1 cellular context compared by ENCODE assay signal in the genomic region with DNA sequence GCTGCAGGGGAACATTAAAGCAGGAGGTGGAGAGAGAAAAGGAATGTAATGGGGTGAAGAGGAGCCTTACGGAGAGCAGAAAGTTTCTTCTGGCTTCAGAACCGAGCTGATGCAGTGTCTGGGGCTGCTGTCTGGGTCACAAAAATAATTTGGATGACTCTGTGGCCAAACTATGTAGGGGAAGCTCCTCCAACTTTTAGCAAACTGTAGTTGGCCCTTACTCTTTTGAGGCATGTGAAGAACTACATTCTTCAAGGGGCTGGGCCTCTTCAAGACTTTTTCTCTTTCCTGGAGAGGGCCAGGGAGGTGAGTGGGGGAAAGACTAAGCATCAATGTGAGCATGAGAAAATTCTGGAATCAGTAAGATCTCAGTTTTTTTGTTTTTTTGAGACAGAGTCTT.
TF ChIP-seq lines count a peak whose summit lies in the region.

No MANE protein-coding gene starts in this region.

TF ChIP-seq in H1, 55 proteins besides CTCF, POLR2A, EP300 and RAD21:
- TF ChIP-seq ASH2L (IDR thresholded peaks at IDR 0.05; ENCODE audit: low read length) (no peak), KDM5A (IDR thresholded peaks at IDR 0.05; ENCODE audit: low read length) (no peak), KDM1A (IDR thresholded peaks at IDR 0.05; ENCODE audit: borderline replicate concordance, low read length) (no peak), TBP (IDR thresholded peaks at IDR 0.05; ENCODE audit: low read depth, low read length) (no peak), SP1 (IDR thresholded peaks at IDR 0.05; ENCODE audit: low read depth, low read length) (no peak), HDAC6 (IDR thresholded peaks at IDR 0.05; ENCODE audit: low read depth, low read length) (no peak), HDAC2 (IDR thresholded peaks at IDR 0.05; ENCODE audit: borderline replicate concordance in 1 of 2, low read depth in 2 of 2, low read length in 2 of 2) (no peak), SUZ12 (IDR thresholded peaks at IDR 0.05; ENCODE audit: low read length) (no peak)
- TF ChIP-seq, protein P1, sequence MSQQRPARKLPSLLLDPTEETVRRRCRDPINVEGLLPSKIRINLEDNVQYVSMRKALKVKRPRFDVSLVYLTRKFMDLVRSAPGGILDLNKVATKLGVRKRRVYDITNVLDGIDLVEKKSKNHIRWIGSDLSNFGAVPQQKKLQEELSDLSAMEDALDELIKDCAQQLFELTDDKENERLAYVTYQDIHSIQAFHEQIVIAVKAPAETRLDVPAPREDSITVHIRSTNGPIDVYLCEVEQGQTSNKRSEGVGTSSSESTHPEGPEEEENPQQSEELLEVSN (IDR thresholded peaks at IDR 0.05), result no peak
- TF ChIP-seq, protein P2, sequence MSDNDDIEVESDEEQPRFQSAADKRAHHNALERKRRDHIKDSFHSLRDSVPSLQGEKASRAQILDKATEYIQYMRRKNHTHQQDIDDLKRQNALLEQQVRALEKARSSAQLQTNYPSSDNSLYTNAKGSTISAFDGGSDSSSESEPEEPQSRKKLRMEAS (IDR thresholded peaks at IDR 0.05), result no peak
- TF ChIP-seq, protein P3, sequence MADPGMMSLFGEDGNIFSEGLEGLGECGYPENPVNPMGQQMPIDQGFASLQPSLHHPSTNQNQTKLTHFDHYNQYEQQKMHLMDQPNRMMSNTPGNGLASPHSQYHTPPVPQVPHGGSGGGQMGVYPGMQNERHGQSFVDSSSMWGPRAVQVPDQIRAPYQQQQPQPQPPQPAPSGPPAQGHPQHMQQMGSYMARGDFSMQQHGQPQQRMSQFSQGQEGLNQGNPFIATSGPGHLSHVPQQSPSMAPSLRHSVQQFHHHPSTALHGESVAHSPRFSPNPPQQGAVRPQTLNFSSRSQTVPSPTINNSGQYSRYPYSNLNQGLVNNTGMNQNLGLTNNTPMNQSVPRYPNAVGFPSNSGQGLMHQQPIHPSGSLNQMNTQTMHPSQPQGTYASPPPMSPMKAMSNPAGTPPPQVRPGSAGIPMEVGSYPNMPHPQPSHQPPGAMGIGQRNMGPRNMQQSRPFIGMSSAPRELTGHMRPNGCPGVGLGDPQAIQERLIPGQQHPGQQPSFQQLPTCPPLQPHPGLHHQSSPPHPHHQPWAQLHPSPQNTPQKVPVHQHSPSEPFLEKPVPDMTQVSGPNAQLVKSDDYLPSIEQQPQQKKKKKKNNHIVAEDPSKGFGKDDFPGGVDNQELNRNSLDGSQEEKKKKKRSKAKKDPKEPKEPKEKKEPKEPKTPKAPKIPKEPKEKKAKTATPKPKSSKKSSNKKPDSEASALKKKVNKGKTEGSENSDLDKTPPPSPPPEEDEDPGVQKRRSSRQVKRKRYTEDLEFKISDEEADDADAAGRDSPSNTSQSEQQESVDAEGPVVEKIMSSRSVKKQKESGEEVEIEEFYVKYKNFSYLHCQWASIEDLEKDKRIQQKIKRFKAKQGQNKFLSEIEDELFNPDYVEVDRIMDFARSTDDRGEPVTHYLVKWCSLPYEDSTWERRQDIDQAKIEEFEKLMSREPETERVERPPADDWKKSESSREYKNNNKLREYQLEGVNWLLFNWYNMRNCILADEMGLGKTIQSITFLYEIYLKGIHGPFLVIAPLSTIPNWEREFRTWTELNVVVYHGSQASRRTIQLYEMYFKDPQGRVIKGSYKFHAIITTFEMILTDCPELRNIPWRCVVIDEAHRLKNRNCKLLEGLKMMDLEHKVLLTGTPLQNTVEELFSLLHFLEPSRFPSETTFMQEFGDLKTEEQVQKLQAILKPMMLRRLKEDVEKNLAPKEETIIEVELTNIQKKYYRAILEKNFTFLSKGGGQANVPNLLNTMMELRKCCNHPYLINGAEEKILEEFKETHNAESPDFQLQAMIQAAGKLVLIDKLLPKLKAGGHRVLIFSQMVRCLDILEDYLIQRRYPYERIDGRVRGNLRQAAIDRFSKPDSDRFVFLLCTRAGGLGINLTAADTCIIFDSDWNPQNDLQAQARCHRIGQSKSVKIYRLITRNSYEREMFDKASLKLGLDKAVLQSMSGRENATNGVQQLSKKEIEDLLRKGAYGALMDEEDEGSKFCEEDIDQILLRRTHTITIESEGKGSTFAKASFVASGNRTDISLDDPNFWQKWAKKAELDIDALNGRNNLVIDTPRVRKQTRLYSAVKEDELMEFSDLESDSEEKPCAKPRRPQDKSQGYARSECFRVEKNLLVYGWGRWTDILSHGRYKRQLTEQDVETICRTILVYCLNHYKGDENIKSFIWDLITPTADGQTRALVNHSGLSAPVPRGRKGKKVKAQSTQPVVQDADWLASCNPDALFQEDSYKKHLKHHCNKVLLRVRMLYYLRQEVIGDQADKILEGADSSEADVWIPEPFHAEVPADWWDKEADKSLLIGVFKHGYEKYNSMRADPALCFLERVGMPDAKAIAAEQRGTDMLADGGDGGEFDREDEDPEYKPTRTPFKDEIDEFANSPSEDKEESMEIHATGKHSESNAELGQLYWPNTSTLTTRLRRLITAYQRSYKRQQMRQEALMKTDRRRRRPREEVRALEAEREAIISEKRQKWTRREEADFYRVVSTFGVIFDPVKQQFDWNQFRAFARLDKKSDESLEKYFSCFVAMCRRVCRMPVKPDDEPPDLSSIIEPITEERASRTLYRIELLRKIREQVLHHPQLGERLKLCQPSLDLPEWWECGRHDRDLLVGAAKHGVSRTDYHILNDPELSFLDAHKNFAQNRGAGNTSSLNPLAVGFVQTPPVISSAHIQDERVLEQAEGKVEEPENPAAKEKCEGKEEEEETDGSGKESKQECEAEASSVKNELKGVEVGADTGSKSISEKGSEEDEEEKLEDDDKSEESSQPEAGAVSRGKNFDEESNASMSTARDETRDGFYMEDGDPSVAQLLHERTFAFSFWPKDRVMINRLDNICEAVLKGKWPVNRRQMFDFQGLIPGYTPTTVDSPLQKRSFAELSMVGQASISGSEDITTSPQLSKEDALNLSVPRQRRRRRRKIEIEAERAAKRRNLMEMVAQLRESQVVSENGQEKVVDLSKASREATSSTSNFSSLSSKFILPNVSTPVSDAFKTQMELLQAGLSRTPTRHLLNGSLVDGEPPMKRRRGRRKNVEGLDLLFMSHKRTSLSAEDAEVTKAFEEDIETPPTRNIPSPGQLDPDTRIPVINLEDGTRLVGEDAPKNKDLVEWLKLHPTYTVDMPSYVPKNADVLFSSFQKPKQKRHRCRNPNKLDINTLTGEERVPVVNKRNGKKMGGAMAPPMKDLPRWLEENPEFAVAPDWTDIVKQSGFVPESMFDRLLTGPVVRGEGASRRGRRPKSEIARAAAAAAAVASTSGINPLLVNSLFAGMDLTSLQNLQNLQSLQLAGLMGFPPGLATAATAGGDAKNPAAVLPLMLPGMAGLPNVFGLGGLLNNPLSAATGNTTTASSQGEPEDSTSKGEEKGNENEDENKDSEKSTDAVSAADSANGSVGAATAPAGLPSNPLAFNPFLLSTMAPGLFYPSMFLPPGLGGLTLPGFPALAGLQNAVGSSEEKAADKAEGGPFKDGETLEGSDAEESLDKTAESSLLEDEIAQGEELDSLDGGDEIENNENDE (IDR thresholded peaks at IDR 0.05; ENCODE audit: insufficient replicate concordance, low read length), result no peak
